Comparison of ENCODE assay signal across 2 cellular contexts in the genomic region with DNA sequence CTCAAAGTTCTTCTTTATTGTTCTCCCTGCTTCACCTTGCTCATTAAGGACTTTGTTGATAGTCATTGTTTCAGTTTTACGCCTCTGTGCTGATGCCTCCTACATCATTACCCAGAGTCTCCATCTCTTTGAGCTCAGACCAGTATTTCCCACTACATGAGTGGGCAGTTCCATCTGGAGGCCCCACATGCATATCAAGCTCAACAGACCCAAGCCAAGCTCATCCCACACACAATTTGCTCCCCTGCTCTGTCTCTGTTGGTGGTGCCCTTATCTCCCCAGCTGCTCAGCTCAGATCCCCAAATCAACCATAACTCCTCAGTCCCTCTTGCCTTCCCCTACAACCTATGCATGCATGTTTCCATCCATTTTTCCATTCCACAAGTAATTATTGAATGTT.
A peak's percentile ranks its signal among the peaks of the same experiment; 100 is the strongest.
TF ChIP-seq lines count a peak whose summit lies in the region.

No MANE protein-coding gene starts in this region.

TF ChIP-seq in HEK293, 187 proteins besides CTCF, POLR2A, EP300 and RAD21 (continued from another document):
- TF ChIP-seq EGR2 (tag by site-specific recombination; IDR thresholded peaks at IDR 0.05; ENCODE audit: low read depth) (peak; percentile 81), ZNF114 (tag by site-specific recombination; IDR thresholded peaks at IDR 0.05) (no peak), ZNF600 (tag by site-specific recombination; IDR thresholded peaks at IDR 0.05) (no peak), ZNF548 (tag by site-specific recombination; IDR thresholded peaks at IDR 0.05) (no peak), ZNF792 (tag by site-specific recombination; IDR thresholded peaks at IDR 0.05) (no peak), ZFP3 (tag by site-specific recombination; IDR thresholded peaks at IDR 0.05; ENCODE audit: low read depth) (no peak), KLF8 (tag by site-specific recombination; IDR thresholded peaks at IDR 0.05) (no peak)
- TF ChIP-seq, protein P1, sequence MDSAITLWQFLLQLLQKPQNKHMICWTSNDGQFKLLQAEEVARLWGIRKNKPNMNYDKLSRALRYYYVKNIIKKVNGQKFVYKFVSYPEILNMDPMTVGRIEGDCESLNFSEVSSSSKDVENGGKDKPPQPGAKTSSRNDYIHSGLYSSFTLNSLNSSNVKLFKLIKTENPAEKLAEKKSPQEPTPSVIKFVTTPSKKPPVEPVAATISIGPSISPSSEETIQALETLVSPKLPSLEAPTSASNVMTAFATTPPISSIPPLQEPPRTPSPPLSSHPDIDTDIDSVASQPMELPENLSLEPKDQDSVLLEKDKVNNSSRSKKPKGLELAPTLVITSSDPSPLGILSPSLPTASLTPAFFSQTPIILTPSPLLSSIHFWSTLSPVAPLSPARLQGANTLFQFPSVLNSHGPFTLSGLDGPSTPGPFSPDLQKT (IDR thresholded peaks at IDR 0.05; ENCODE audit: borderline replicate concordance, low read depth, low read length): no peak

TF ChIP-seq in K562, 482 proteins besides CTCF, POLR2A, EP300 and RAD21 (continued from another document):
- TF ChIP-seq EGR1 (conservative IDR thresholded peaks at IDR 0.05): peak; percentile 26; the same call in 1 of the 2 replicates
- peak; percentile 82 for TF ChIP-seq CBFA2T3 (IDR thresholded peaks at IDR 0.05)
- no peak for TF ChIP-seq NFXL1 (CRISPR knock-in tag; IDR thresholded peaks at IDR 0.05)
- TF ChIP-seq SIN3B (IDR thresholded peaks at IDR 0.05; ENCODE audit: low read depth): no peak
- TF ChIP-seq CBFA2T2 (conservative IDR thresholded peaks at IDR 0.05): peak; percentile 73
- TF ChIP-seq SPI1 (IDR thresholded peaks at IDR 0.05; ENCODE audit: borderline replicate concordance, low read depth, low read length): no peak
- no peak for TF ChIP-seq ZNF449 (CRISPR knock-in tag; IDR thresholded peaks at IDR 0.05)
- TF ChIP-seq GABPA (tag; conservative IDR thresholded peaks at IDR 0.05; ENCODE audit: low read depth): no peak
- no peak for TF ChIP-seq CTCFL (IDR thresholded peaks at IDR 0.05; ENCODE audit: borderline replicate concordance, insufficient read depth, low read depth, low read length, poor library complexity, severe bottlenecking)
- no peak for TF ChIP-seq SMAD2 (IDR thresholded peaks at IDR 0.05; ENCODE audit: low read depth, low read length)
- no peak for TF ChIP-seq ZFP30 (CRISPR knock-in tag; IDR thresholded peaks at IDR 0.05; ENCODE audit: borderline replicate concordance)
- TF ChIP-seq ZNF740 (CRISPR knock-in tag; IDR thresholded peaks at IDR 0.05): no peak
- TF ChIP-seq ZNF740 (tag; IDR thresholded peaks at IDR 0.05): no peak
- TF ChIP-seq LEF1 (IDR thresholded peaks at IDR 0.05): no peak
- no peak for TF ChIP-seq NUFIP1 (IDR thresholded peaks at IDR 0.05; ENCODE audit: partially characterized antibody)
- TF ChIP-seq, protein P2, sequence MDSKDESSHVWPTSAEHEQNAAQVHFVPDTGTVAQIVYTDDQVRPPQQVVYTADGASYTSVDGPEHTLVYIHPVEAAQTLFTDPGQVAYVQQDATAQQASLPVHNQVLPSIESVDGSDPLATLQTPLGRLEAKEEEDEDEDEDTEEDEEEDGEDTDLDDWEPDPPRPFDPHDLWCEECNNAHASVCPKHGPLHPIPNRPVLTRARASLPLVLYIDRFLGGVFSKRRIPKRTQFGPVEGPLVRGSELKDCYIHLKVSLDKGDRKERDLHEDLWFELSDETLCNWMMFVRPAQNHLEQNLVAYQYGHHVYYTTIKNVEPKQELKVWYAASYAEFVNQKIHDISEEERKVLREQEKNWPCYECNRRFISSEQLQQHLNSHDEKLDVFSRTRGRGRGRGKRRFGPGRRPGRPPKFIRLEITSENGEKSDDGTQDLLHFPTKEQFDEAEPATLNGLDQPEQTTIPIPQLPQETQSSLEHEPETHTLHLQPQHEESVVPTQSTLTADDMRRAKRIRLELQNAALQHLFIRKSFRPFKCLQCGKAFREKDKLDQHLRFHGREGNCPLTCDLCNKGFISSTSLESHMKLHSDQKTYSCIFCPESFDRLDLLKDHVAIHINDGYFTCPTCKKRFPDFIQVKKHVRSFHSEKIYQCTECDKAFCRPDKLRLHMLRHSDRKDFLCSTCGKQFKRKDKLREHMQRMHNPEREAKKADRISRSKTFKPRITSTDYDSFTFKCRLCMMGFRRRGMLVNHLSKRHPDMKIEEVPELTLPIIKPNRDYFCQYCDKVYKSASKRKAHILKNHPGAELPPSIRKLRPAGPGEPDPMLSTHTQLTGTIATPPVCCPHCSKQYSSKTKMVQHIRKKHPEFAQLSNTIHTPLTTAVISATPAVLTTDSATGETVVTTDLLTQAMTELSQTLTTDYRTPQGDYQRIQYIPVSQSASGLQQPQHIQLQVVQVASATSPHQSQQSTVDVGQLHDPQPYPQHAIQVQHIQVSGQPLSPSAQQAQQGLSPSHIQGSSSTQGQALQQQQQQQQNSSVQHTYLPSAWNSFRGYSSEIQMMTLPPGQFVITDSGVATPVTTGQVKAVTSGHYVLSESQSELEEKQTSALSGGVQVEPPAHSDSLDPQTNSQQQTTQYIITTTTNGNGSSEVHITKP (IDR thresholded peaks at IDR 0.05; ENCODE audit: partially characterized antibody): peak; percentile 87
- TF ChIP-seq TEAD4 (IDR thresholded peaks at IDR 0.05; ENCODE audit: low read length): 0 out of 2 replicates have a peak, but pooled peaks have one; percentile 42
- no peak for TF ChIP-seq TEAD4 (CRISPR knock-in tag; IDR thresholded peaks at IDR 0.05; ENCODE audit: borderline replicate concordance)
- no peak for TF ChIP-seq MTA1 (IDR thresholded peaks at IDR 0.05; ENCODE audit: borderline replicate concordance)
- no peak for TF ChIP-seq ZZZ3 (IDR thresholded peaks at IDR 0.05)
TF ChIP-seq in K562: peak in this region for 9.
